Comparison of ENCODE assay signal across 8 cellular contexts in the genomic region with DNA sequence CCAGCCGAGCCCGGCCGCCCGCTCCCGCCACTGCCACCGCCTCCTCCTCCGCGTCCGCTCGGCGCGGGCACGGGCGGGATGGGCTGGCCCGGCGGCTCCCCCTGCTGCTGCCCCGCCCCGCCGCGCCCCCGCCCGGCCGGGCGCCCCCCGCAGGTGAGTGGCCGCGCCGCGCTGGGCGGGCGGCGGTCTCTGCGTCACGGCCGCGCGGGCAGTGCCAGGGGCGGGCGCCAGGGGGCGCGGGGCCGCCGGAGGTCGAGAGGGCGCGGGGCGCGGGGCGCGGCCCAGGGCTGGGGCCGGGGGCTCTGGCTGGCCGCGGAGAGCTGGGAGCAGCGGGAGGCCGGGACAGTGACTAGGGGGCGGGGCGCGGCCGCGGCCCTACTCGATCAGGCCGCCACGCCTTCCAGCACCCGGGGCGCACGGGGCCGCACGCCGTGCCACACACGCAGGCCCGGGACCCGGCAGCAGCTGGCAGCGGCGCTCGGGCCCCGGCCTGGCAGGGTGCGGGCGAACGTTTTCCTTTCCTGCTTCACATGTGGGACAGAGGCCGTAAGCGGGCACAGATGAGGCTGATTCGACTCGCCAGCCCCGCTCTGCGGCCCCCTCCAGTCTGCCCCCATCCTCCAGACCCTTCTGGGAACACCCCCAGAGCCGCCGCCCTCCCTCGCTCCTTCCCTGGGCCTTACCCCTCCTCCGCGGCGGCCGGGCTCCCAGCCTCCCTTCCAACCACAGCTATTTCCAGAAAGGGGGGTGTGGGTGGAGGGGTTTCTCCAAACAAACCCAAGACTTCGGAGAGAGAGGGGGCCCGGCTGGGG. TPM values are rescaled to one million over a fixed set of nuclear protein-coding genes. Genes with fewer than 3 reads are reported as not detected.
DNase-seq lines count a peak whose midpoint lies in the region; ATAC-seq, FAIRE-seq and TF ChIP-seq lines count a peak whose summit lies in the region.

No MANE protein-coding gene starts in this region.

- H3K79me2 ChIP-seq in HepG2 (ENCODE audit: insufficient read depth, low read length): peaks cover 17% of the 10 kb centered on the region

- TF ChIP-seq CTCF in GM10248 (IDR thresholded peaks at IDR 0.05; ENCODE audit: control extremely low read depth, extremely low read depth, low read depth, missing control alignments) (peak; percentile 75), HEK293 (tag by site-specific recombination; IDR thresholded peaks at IDR 0.05) (no peak), colonic mucosa (IDR thresholded peaks at IDR 0.05) (no peak), HepG2 (CRISPR knock-in tag; IDR thresholded peaks at IDR 0.05) (peak; percentile 3; the same call in 1 of the 2 replicates)

- POLR2A ChIA-PET in GM10248 (lab: Yijun Ruan, JAX): interaction anchor here (0.6 kb wide), 1 partner anchor 111 kb away, joined by 6 read pairs; no protein-coding TSS in a partner anchor
- POLR2A ChIA-PET in HEK293 (lab: Yijun Ruan, JAX): interaction anchor here (0.5 to 2.1 kb wide), 9 partner anchors 10 to 125 kb away, joined by 3 to 11 read pairs (median 4); partner anchors contain the start of genes EIF4B and SPRYD3
- POLR2A ChIA-PET in HepG2 (lab: Yijun Ruan, JAX): interaction anchor here (0.7 to 8.3 kb wide), 18 partner anchors 8 to 274 kb away, joined by 3 to 83 read pairs (median 4); partner anchors contain the start of genes AAAS, EIF4B, PFDN5 and SOAT2

- peak overlapping the region; percentile 65 for H3K4me3 ChIP-seq in HEK293 (ENCODE audit: low read depth, low read length)
- peak overlapping the region; percentile 43 for H3K4me3 ChIP-seq in colonic mucosa
- peak overlapping the region; percentile 77 to 91 (median 83) for H3K4me3 ChIP-seq in HepG2 (replicated peaks in 1 of 3; ENCODE audit: insufficient read depth in 1 of 3, low read depth in 2 of 3, low read length in 3 of 3)

- H3K4me1 ChIP-seq in HEK293 (ENCODE audit: control insufficient read depth, insufficient read depth, low read length) (peaks cover 32% of the 10 kb centered on the region), colonic mucosa (peaks cover 26% of the 10 kb centered on the region), HepG2 (ENCODE audit: insufficient read depth, low read length) (peaks cover 79% of the 10 kb centered on the region)

- H3K9ac ChIP-seq in colonic mucosa (ENCODE audit: low read depth in 2 of 2, low read length in 2 of 2) (peak overlapping the region; percentile 87 to 94), HepG2 (ENCODE audit: insufficient read depth, low read depth, low read length) (peak overlapping the region; percentile 83)

- no peaks in the 10 kb centered on the region for H3K9me3 ChIP-seq in HEK293 (ENCODE audit: control insufficient read depth, insufficient read depth, low read depth, low read length)
- H3K9me3 ChIP-seq in colonic mucosa: no peaks in the 10 kb centered on the region
- H3K9me3 ChIP-seq in HepG2 (ENCODE audit: low read length): no peaks in the 10 kb centered on the region

- no TSS peak for BruUV-seq in HepG2 (replicated peaks; lab: Mats Ljungman, UMichigan)

- 0% methylated on average over 7 of the region's 94 CpGs for WGBS in HepG2 (ENCODE audit: low lambda C conversion rate)

- ATAC-seq in HepG2: peak; percentile 2

- in situ Hi-C loops in HepG2 (cut with HindIII; ENCODE audit: extremely low pct_ligation_motif_present, low pct_unique_long_range_greater_than_20kb): no loop called here

- no peak for TF ChIP-seq EP300 in HepG2 (IDR thresholded peaks at IDR 0.05; ENCODE audit: low read depth in 2 of 2, low read length in 2 of 2)
- no peak for TF ChIP-seq EP300 in HepG2 (CRISPR knock-in tag; IDR thresholded peaks at IDR 0.05; ENCODE audit: borderline replicate concordance)

- 0 out of 2 replicates have a peak, but pooled peaks have one; percentile 18 for TF ChIP-seq RAD21 in HepG2 (CRISPR knock-in tag; IDR thresholded peaks at IDR 0.05)

- no peaks in the 10 kb centered on the region for H4K20me1 ChIP-seq in HepG2 (ENCODE audit: insufficient read depth, low read length)

- H3K4me2 ChIP-seq in HepG2 (ENCODE audit: low read depth, low read length): peak overlapping the region; percentile 99

- FAIRE-seq in HepG2 (lab: Jason Lieb, UNC): no peak

- CTCF ChIA-PET in GM10248 (lab: Yijun Ruan, JAX): interaction anchor here (0.6 to 17.8 kb wide), 15 partner anchors 8 to 454 kb away, joined by 3 to 264 read pairs (median 3); partner anchors contain the start of genes SPRYD3 and TARBP2
- CTCF ChIA-PET in HEK293 (lab: Yijun Ruan, JAX): interaction anchor here (0.6 to 2.4 kb wide), 21 partner anchors 8 to 963 kb away, joined by 3 to 16 read pairs (median 4); partner anchors contain the start of genes EIF4B and ESPL1
- CTCF ChIA-PET in HepG2 (lab: Yijun Ruan, JAX; ENCODE audit: low intra/inter-chr PET ratio, low total read pairs): interaction anchor here (1.6 to 1.7 kb wide), 2 partner anchors 8 to 14 kb away, joined by 4 read pairs; no protein-coding TSS in a partner anchor

- TF ChIP-seq POLR2A in HepG2 (IDR thresholded peaks at IDR 0.05; ENCODE audit: insufficient read depth in 1 of 2, low read depth in 2 of 2, low read length in 2 of 2): 0 out of 4 replicates have a peak, but pooled peaks of 1 of the 2 experiments have one; percentile 3

- DNase-seq in GM10248 (ENCODE audit: extremely low spot score) (peak; percentile 88), NCI-H146 (lab: John Stamatoyannopoulos, UW) (peak; percentile 89), colonic mucosa (peak; percentile 74), HepG2 (ENCODE audit: low spot score) (peak; percentile 44), cortex of kidney (lab: John Stamatoyannopoulos, UW) (no peak)
- peak; percentile 61 to 65 for DNase-seq in activated CD4-positive, alpha-beta T cell treated with anti-CD3 and anti-CD28 coated beads for 4 hours
- peak; percentile 61 for DNase-seq in stimulated activated CD4-positive, alpha-beta T cell treated with anti-CD3 and anti-CD28 coated beads, Interleukin-4, amount 100 ng/mL, for 24 hours

- intact Hi-C loops in colonic mucosa (cut with DNase I) (no loop called here), HepG2 (cut with micrococcal nuclease; ENCODE audit: unreplicated experiment) (no loop called here)

- no peak overlapping the region for H2AFZ ChIP-seq in HepG2 (ENCODE audit: low read length)

- H3K27me3 ChIP-seq in colonic mucosa (no peaks in the 10 kb centered on the region), HepG2 (ENCODE audit: control insufficient read depth in 1 of 2, insufficient read depth in 2 of 2, low read length in 2 of 2) (no peaks in the 10 kb centered on the region; a peak in 1 of 5 replicates)

- H3K36me3 ChIP-seq in HEK293 (ENCODE audit: control insufficient read depth in 2 of 2, insufficient read depth in 1 of 2, low read length in 2 of 2): peaks cover 0 to 14% of the 10 kb centered on the region in 2 experiments; a peak in 1 of 3 replicates
- H3K36me3 ChIP-seq in colonic mucosa: no peaks in the 10 kb centered on the region
- H3K36me3 ChIP-seq in HepG2 (replicated peaks in 1 of 2; ENCODE audit: control insufficient read depth in 1 of 2, insufficient read depth in 2 of 2, low read length in 2 of 2): no peaks in the 10 kb centered on the region

- H3K27ac ChIP-seq in HEK293 (ENCODE audit: extremely low read depth, low read depth, low read length) (peak overlapping the region; percentile 84; the same call in 1 of the 2 replicates), colonic mucosa (peak overlapping the region; percentile 97), HepG2 (ENCODE audit: extremely low read length, insufficient read depth, low read length) (peak overlapping the region; percentile 89)

RNA-seq across cellular contexts. Expression of gene TNS2, which starts 2.4 kb away (rescaled TPM):
- total RNA-seq in colonic mucosa: 10 to 100 TPM; 26.0 to 27.1 TPM
- 3.2 and 8.9 TPM in 2 replicates for total RNA-seq in HepG2 (2016; rRNA removed; fragmentation: Illumina TruSeq; extraction: Trizol)
- total RNA-seq in HepG2 (2016; cell fraction: cytosol; rRNA removed; fragmentation: Illumina TruSeq; extraction: Trizol; ENCODE audit: low read depth): 3.1 and 5.0 TPM in 2 replicates
- total RNA-seq in HepG2 (2016; cell fraction: insoluble cytoplasmic fraction; rRNA removed; fragmentation: Illumina TruSeq; extraction: Trizol): 2.8 and 9.5 TPM in 2 replicates
- 3.1 and 3.8 TPM in 2 replicates for total RNA-seq in HepG2 (2016; cell fraction: membrane; rRNA removed; fragmentation: Illumina TruSeq; extraction: Trizol)
- 13.3 and 14.8 TPM in 2 replicates for total RNA-seq in HepG2 (2016; cell fraction: nucleus; rRNA removed; fragmentation: Illumina TruSeq; extraction: Trizol)
- polyA plus RNA-seq in HepG2 (2011; rRNA removed): 18.0 and 20.4 TPM in 2 replicates
- 3.9 and 6.8 TPM in 2 replicates for polyA plus RNA-seq in HepG2 (2011; cell fraction: cytosol; rRNA removed)
- 181 and 258 TPM in 2 replicates for polyA plus RNA-seq in HepG2 (2011; cell fraction: nucleus; rRNA removed)
- polyA plus RNA-seq in HepG2 (2012): 13.0 and 15.3 TPM in 2 replicates
- 0.96 and 1.4 TPM in 2 replicates for polyA plus RNA-seq in HepG2 (2016; cell fraction: cytosol; fragmentation: Illumina TruSeq; extraction: Trizol; ENCODE audit: low read depth)
- polyA plus RNA-seq in HepG2 (2016; cell fraction: insoluble cytoplasmic fraction; fragmentation: Illumina TruSeq; extraction: Trizol; ENCODE audit: low read depth): 5.7 and 8.2 TPM in 2 replicates
- polyA plus RNA-seq in HepG2 (2016; cell fraction: membrane; fragmentation: Illumina TruSeq; extraction: Trizol; ENCODE audit: low read depth): 2.0 and 4.2 TPM in 2 replicates
- polyA plus RNA-seq in HepG2 (2016; cell fraction: nucleus; fragmentation: Illumina TruSeq; extraction: Trizol; ENCODE audit: insufficient read depth, low read depth): 34.1 and 49.0 TPM in 2 replicates
- 34.0 and 38.3 TPM in 2 replicates for polyA minus RNA-seq in HepG2 (2011; rRNA and poly(A)+ RNA removed; ENCODE audit: low replicate concordance)
- polyA minus RNA-seq in HepG2 (2011; cell fraction: cytosol; rRNA and poly(A)+ RNA removed): 9.9 and 10.3 TPM in 2 replicates
- 63.8 and 80.3 TPM in 2 replicates for polyA minus RNA-seq in HepG2 (2011; cell fraction: nucleus; rRNA and poly(A)+ RNA removed)

RNA-seq across cellular contexts. Expression of gene SPRYD3, which starts 31.8 kb away (rescaled TPM):
- total RNA-seq in colonic mucosa: 10 to 100 TPM; 32.5 to 35.0 TPM
- total RNA-seq in HepG2 (2016; rRNA removed; fragmentation: Illumina TruSeq; extraction: Trizol): 9.0 and 9.2 TPM in 2 replicates
- 0.79 and 1.3 TPM in 2 replicates for total RNA-seq in HepG2 (2016; cell fraction: cytosol; rRNA removed; fragmentation: Illumina TruSeq; extraction: Trizol; ENCODE audit: low read depth)
- total RNA-seq in HepG2 (2016; cell fraction: insoluble cytoplasmic fraction; rRNA removed; fragmentation: Illumina TruSeq; extraction: Trizol): 7.9 and 8.6 TPM in 2 replicates
- 2.8 and 3.1 TPM in 2 replicates for total RNA-seq in HepG2 (2016; cell fraction: membrane; rRNA removed; fragmentation: Illumina TruSeq; extraction: Trizol)
- 5.1 and 5.3 TPM in 2 replicates for total RNA-seq in HepG2 (2016; cell fraction: nucleus; rRNA removed; fragmentation: Illumina TruSeq; extraction: Trizol)
- polyA plus RNA-seq in HepG2 (2011; rRNA removed): 9.2 and 10.7 TPM in 2 replicates
- 11.7 and 12.2 TPM in 2 replicates for polyA plus RNA-seq in HepG2 (2011; cell fraction: cytosol; rRNA removed)
- 12.1 and 12.6 TPM in 2 replicates for polyA plus RNA-seq in HepG2 (2011; cell fraction: nucleus; rRNA removed)
- polyA plus RNA-seq in HepG2 (2012): 6.0 and 9.7 TPM in 2 replicates
- polyA plus RNA-seq in HepG2 (2016; cell fraction: cytosol; fragmentation: Illumina TruSeq; extraction: Trizol; ENCODE audit: low read depth): 0.86 and 1.1 TPM in 2 replicates
- polyA plus RNA-seq in HepG2 (2016; cell fraction: insoluble cytoplasmic fraction; fragmentation: Illumina TruSeq; extraction: Trizol; ENCODE audit: low read depth): 11.6 and 12.5 TPM in 2 replicates
- polyA plus RNA-seq in HepG2 (2016; cell fraction: membrane; fragmentation: Illumina TruSeq; extraction: Trizol; ENCODE audit: low read depth): 2.0 and 3.3 TPM in 2 replicates
- polyA plus RNA-seq in HepG2 (2016; cell fraction: nucleus; fragmentation: Illumina TruSeq; extraction: Trizol; ENCODE audit: insufficient read depth, low read depth): 7.6 and 8.3 TPM in 2 replicates
- polyA minus RNA-seq in HepG2 (2011; rRNA and poly(A)+ RNA removed; ENCODE audit: low replicate concordance): 27.5 and 69.5 TPM in 2 replicates
- polyA minus RNA-seq in HepG2 (2011; cell fraction: cytosol; rRNA and poly(A)+ RNA removed): 8.3 and 10.6 TPM in 2 replicates
- 9.5 and 12.8 TPM in 2 replicates for polyA minus RNA-seq in HepG2 (2011; cell fraction: nucleus; rRNA and poly(A)+ RNA removed)

RNA-seq across cellular contexts. Expression of gene EIF4B, which starts 41.2 kb away (rescaled TPM):
- total RNA-seq in colonic mucosa: 100 to 1,000 TPM; 398 to 455 TPM
- 548 and 779 TPM in 2 replicates for total RNA-seq in HepG2 (2016; rRNA removed; fragmentation: Illumina TruSeq; extraction: Trizol)
- 127 and 150 TPM in 2 replicates for total RNA-seq in HepG2 (2016; cell fraction: cytosol; rRNA removed; fragmentation: Illumina TruSeq; extraction: Trizol; ENCODE audit: low read depth)
- 568 and 746 TPM in 2 replicates for total RNA-seq in HepG2 (2016; cell fraction: insoluble cytoplasmic fraction; rRNA removed; fragmentation: Illumina TruSeq; extraction: Trizol)
- total RNA-seq in HepG2 (2016; cell fraction: membrane; rRNA removed; fragmentation: Illumina TruSeq; extraction: Trizol): 454 and 551 TPM in 2 replicates
- total RNA-seq in HepG2 (2016; cell fraction: nucleus; rRNA removed; fragmentation: Illumina TruSeq; extraction: Trizol): 263 and 291 TPM in 2 replicates
- polyA plus RNA-seq in HepG2 (2011; rRNA removed): 327 and 416 TPM in 2 replicates
- polyA plus RNA-seq in HepG2 (2011; cell fraction: cytosol; rRNA removed): 501 and 516 TPM in 2 replicates
- 203 and 222 TPM in 2 replicates for polyA plus RNA-seq in HepG2 (2011; cell fraction: nucleus; rRNA removed)
- polyA plus RNA-seq in HepG2 (2012): 450 and 479 TPM in 2 replicates
- polyA plus RNA-seq in HepG2 (2016; cell fraction: cytosol; fragmentation: Illumina TruSeq; extraction: Trizol; ENCODE audit: low read depth): 74.7 and 91.4 TPM in 2 replicates
- 445 and 458 TPM in 2 replicates for polyA plus RNA-seq in HepG2 (2016; cell fraction: insoluble cytoplasmic fraction; fragmentation: Illumina TruSeq; extraction: Trizol; ENCODE audit: low read depth)
- polyA plus RNA-seq in HepG2 (2016; cell fraction: membrane; fragmentation: Illumina TruSeq; extraction: Trizol; ENCODE audit: low read depth): 254 and 316 TPM in 2 replicates
- polyA plus RNA-seq in HepG2 (2016; cell fraction: nucleus; fragmentation: Illumina TruSeq; extraction: Trizol; ENCODE audit: insufficient read depth, low read depth): 258 and 266 TPM in 2 replicates
- 738 and 1,247 TPM in 2 replicates for polyA minus RNA-seq in HepG2 (2011; rRNA and poly(A)+ RNA removed; ENCODE audit: low replicate concordance)
- 496 and 595 TPM in 2 replicates for polyA minus RNA-seq in HepG2 (2011; cell fraction: cytosol; rRNA and poly(A)+ RNA removed)
- 250 and 365 TPM in 2 replicates for polyA minus RNA-seq in HepG2 (2011; cell fraction: nucleus; rRNA and poly(A)+ RNA removed)

RNA-seq across cellular contexts. Expression of gene IGFBP6, which starts 50.0 kb away (rescaled TPM):
- total RNA-seq in colonic mucosa: 10 to 100 TPM in 1 of 2 donors, 1 to 10 TPM in 1; 7.2 to 14.6 TPM
- 2.1 and 3.9 TPM in 2 replicates for total RNA-seq in HepG2 (2016; rRNA removed; fragmentation: Illumina TruSeq; extraction: Trizol)
- total RNA-seq in HepG2 (2016; cell fraction: cytosol; rRNA removed; fragmentation: Illumina TruSeq; extraction: Trizol; ENCODE audit: low read depth): 5.3 and 5.9 TPM in 2 replicates
- 2.5 and 4.7 TPM in 2 replicates for total RNA-seq in HepG2 (2016; cell fraction: insoluble cytoplasmic fraction; rRNA removed; fragmentation: Illumina TruSeq; extraction: Trizol)
- total RNA-seq in HepG2 (2016; cell fraction: membrane; rRNA removed; fragmentation: Illumina TruSeq; extraction: Trizol): 3.3 and 3.5 TPM in 2 replicates
- 1.9 and 3.2 TPM in 2 replicates for total RNA-seq in HepG2 (2016; cell fraction: nucleus; rRNA removed; fragmentation: Illumina TruSeq; extraction: Trizol)
- polyA plus RNA-seq in HepG2 (2011; rRNA removed): 22.6 and 25.2 TPM in 2 replicates
- polyA plus RNA-seq in HepG2 (2011; cell fraction: cytosol; rRNA removed): 19.0 and 41.0 TPM in 2 replicates
- 8.4 and 9.6 TPM in 2 replicates for polyA plus RNA-seq in HepG2 (2011; cell fraction: nucleus; rRNA removed)
- polyA plus RNA-seq in HepG2 (2012): 3.4 and 4.6 TPM in 2 replicates
- polyA plus RNA-seq in HepG2 (2016; cell fraction: cytosol; fragmentation: Illumina TruSeq; extraction: Trizol; ENCODE audit: low read depth): 4.2 and 5.7 TPM in 2 replicates
- polyA plus RNA-seq in HepG2 (2016; cell fraction: insoluble cytoplasmic fraction; fragmentation: Illumina TruSeq; extraction: Trizol; ENCODE audit: low read depth): 2.0 and 2.4 TPM in 2 replicates
- 3.2 and 3.8 TPM in 2 replicates for polyA plus RNA-seq in HepG2 (2016; cell fraction: membrane; fragmentation: Illumina TruSeq; extraction: Trizol; ENCODE audit: low read depth)
- 5.4 and 7.5 TPM in 2 replicates for polyA plus RNA-seq in HepG2 (2016; cell fraction: nucleus; fragmentation: Illumina TruSeq; extraction: Trizol; ENCODE audit: insufficient read depth, low read depth)
- 9.0 and 27.1 TPM in 2 replicates for polyA minus RNA-seq in HepG2 (2011; rRNA and poly(A)+ RNA removed; ENCODE audit: low replicate concordance)
- 8.7 and 9.5 TPM in 2 replicates for polyA minus RNA-seq in HepG2 (2011; cell fraction: cytosol; rRNA and poly(A)+ RNA removed)
- polyA minus RNA-seq in HepG2 (2011; cell fraction: nucleus; rRNA and poly(A)+ RNA removed): 0.77 and 1.6 TPM in 2 replicates

RNA-seq across cellular contexts. Expression of gene SOAT2, which starts 55.9 kb away (rescaled TPM):
- total RNA-seq in colonic mucosa (under 1 TPM in 1 of 2 donors, not detected in 1; 0.12 TPM), HepG2 (2016; rRNA removed; fragmentation: Illumina TruSeq; extraction: Trizol) (6.1 and 14.9 TPM in 2 replicates)
- 1.3 and 1.6 TPM in 2 replicates for total RNA-seq in HepG2 (2016; cell fraction: cytosol; rRNA removed; fragmentation: Illumina TruSeq; extraction: Trizol; ENCODE audit: low read depth)
- 5.1 and 14.3 TPM in 2 replicates for total RNA-seq in HepG2 (2016; cell fraction: insoluble cytoplasmic fraction; rRNA removed; fragmentation: Illumina TruSeq; extraction: Trizol)
- 3.9 and 5.2 TPM in 2 replicates for total RNA-seq in HepG2 (2016; cell fraction: membrane; rRNA removed; fragmentation: Illumina TruSeq; extraction: Trizol)
- total RNA-seq in HepG2 (2016; cell fraction: nucleus; rRNA removed; fragmentation: Illumina TruSeq; extraction: Trizol): 20.7 and 23.6 TPM in 2 replicates
- polyA plus RNA-seq in HepG2 (2011; rRNA removed): 108 and 131 TPM in 2 replicates
- polyA plus RNA-seq in HepG2 (2011; cell fraction: cytosol; rRNA removed): 102 and 125 TPM in 2 replicates
- 476 and 502 TPM in 2 replicates for polyA plus RNA-seq in HepG2 (2011; cell fraction: nucleus; rRNA removed)
- polyA plus RNA-seq in HepG2 (2012): 40.7 and 74.1 TPM in 2 replicates
- 2.1 and 3.1 TPM in 2 replicates for polyA plus RNA-seq in HepG2 (2016; cell fraction: cytosol; fragmentation: Illumina TruSeq; extraction: Trizol; ENCODE audit: low read depth)
- polyA plus RNA-seq in HepG2 (2016; cell fraction: insoluble cytoplasmic fraction; fragmentation: Illumina TruSeq; extraction: Trizol; ENCODE audit: low read depth): 8.4 and 8.5 TPM in 2 replicates
- 3.3 and 4.5 TPM in 2 replicates for polyA plus RNA-seq in HepG2 (2016; cell fraction: membrane; fragmentation: Illumina TruSeq; extraction: Trizol; ENCODE audit: low read depth)
- polyA plus RNA-seq in HepG2 (2016; cell fraction: nucleus; fragmentation: Illumina TruSeq; extraction: Trizol; ENCODE audit: insufficient read depth, low read depth): 40.5 and 42.0 TPM in 2 replicates
- 0.16 and 255 TPM in 2 replicates for polyA minus RNA-seq in HepG2 (2011; rRNA and poly(A)+ RNA removed; ENCODE audit: low replicate concordance)
- polyA minus RNA-seq in HepG2 (2011; cell fraction: cytosol; rRNA and poly(A)+ RNA removed): 39.8 and 42.8 TPM in 2 replicates
- polyA minus RNA-seq in HepG2 (2011; cell fraction: nucleus; rRNA and poly(A)+ RNA removed): 79.3 and 125 TPM in 2 replicates

Comparison
In these comparisons a context has a peak if more than half of its experiments do, and no peak if none do; other contexts are left out.
1. CTCF ChIP-seq: peak in GM10248 (single experiment) and HepG2 (single experiment); none in HEK293 (single experiment) and colonic mucosa (single experiment).
2. Peak in every context shown above with its lines, with median percentiles within 50 percentile points of each other: H3K27ac ChIP-seq and H3K4me3 ChIP-seq.